ENCODE assay signal across 1 cellular context in genomic region chr9:97502222-97502983, GRCh38.
A peak's percentile ranks its signal among the peaks of the same experiment; 100 is the strongest.
TF ChIP-seq lines count a peak whose summit lies in the region.

No MANE protein-coding gene starts in this region.

TF ChIP-seq in K562, 482 proteins besides CTCF, POLR2A, EP300 and RAD21 (continues in another document):
- TF ChIP-seq STAT6 (CRISPR knock-in tag; IDR thresholded peaks at IDR 0.05) (no peak), DDX20 (tag; IDR thresholded peaks at IDR 0.05; ENCODE audit: low read depth) (no peak), PCBP1 (IDR thresholded peaks at IDR 0.05; ENCODE audit: low read depth, low read length, poor library complexity, severe bottlenecking) (peak; percentile 37), RBM34 (IDR thresholded peaks at IDR 0.05; ENCODE audit: borderline replicate concordance, insufficient read depth, low read length) (no peak), ZMIZ1 (IDR thresholded peaks at IDR 0.05; ENCODE audit: low read depth in 2 of 2, low read length in 2 of 2) (no peak), DMBX1 (CRISPR knock-in tag; IDR thresholded peaks at IDR 0.05; ENCODE audit: borderline replicate concordance) (no peak), TBP (optimal IDR thresholded peaks at IDR 0.05; ENCODE audit: low read depth, low read length) (peak; percentile 30), MIER1 (IDR thresholded peaks at IDR 0.05; ENCODE audit: low read depth) (peak; percentile 8; the same call in 1 of the 2 replicates), HSF4 (CRISPR knock-in tag; IDR thresholded peaks at IDR 0.05; ENCODE audit: borderline replicate concordance) (no peak), ZNF239 (CRISPR knock-in tag; IDR thresholded peaks at IDR 0.05) (no peak), ZBTB43 (CRISPR knock-in tag; IDR thresholded peaks at IDR 0.05) (no peak), PRMT5 (CRISPR knock-in tag; IDR thresholded peaks at IDR 0.05) (no peak), RBBP5 (IDR thresholded peaks at IDR 0.05; ENCODE audit: borderline replicate concordance, insufficient read depth, low read length, poor library complexity, severe bottlenecking) (peak; percentile 64), PHF8 (IDR thresholded peaks at IDR 0.05; ENCODE audit: borderline replicate concordance, low read length) (peak; percentile 25; the same call in 1 of the 2 replicates), KDM5B (IDR thresholded peaks at IDR 0.05; ENCODE audit: insufficient replicate concordance, low read depth, low read length) (peak; percentile 27), FOXJ3 (CRISPR knock-in tag; IDR thresholded peaks at IDR 0.05) (no peak), GABPB2 (CRISPR knock-in tag; conservative IDR thresholded peaks at IDR 0.05) (no peak), KLF1 (tag; IDR thresholded peaks at IDR 0.05) (no peak), NRF1 (conservative IDR thresholded peaks at IDR 0.05 in 1 of 2, IDR thresholded peaks at IDR 0.05 in 1 of 2) (peak; percentile 69 to 76), ARHGAP35 (IDR thresholded peaks at IDR 0.05; ENCODE audit: partially characterized antibody) (no peak), EGR1 (conservative IDR thresholded peaks at IDR 0.05) (peak; percentile 63), IFI16 (CRISPR knock-in tag; IDR thresholded peaks at IDR 0.05) (no peak), SAFB2 (IDR thresholded peaks at IDR 0.05; ENCODE audit: borderline replicate concordance, low read depth, low read length, severe bottlenecking) (no peak), RFX1 (IDR thresholded peaks at IDR 0.05) (no peak), COPS2 (conservative IDR thresholded peaks at IDR 0.05) (no peak), SIN3A (IDR thresholded peaks at IDR 0.05; ENCODE audit: borderline replicate concordance in 2 of 2, control insufficient read depth in 1 of 2, low read depth in 2 of 2, low read length in 2 of 2) (peak in 1 of 2 experiments; percentile 21; a peak in 1 of 4 replicates), NEUROD1 (IDR thresholded peaks at IDR 0.05; ENCODE audit: borderline replicate concordance, low read depth, low read length, partially characterized antibody) (no peak), CHD1 (IDR thresholded peaks at IDR 0.05; ENCODE audit: low read length) (peak; percentile 86), ZNF445 (CRISPR knock-in tag; IDR thresholded peaks at IDR 0.05; ENCODE audit: low read depth) (no peak), MEF2A (IDR thresholded peaks at IDR 0.05; ENCODE audit: control insufficient read depth, low read depth, low read length) (peak; percentile 22; the same call in 1 of the 2 replicates), ZNF263 (CRISPR knock-in tag; IDR thresholded peaks at IDR 0.05; ENCODE audit: borderline replicate concordance) (0 out of 2 replicates have a peak, but pooled peaks have one; percentile 42), SP1 (CRISPR knock-in tag; IDR thresholded peaks at IDR 0.05) (0 out of 2 replicates have a peak, but pooled peaks have one; percentile 10), HMG20B (CRISPR knock-in tag; IDR thresholded peaks at IDR 0.05) (no peak), PRDM10 (IDR thresholded peaks at IDR 0.05; ENCODE audit: partially characterized antibody) (no peak), FOXK2 (conservative IDR thresholded peaks at IDR 0.05 in 1 of 2, IDR thresholded peaks at IDR 0.05 in 1 of 2; ENCODE audit: low read depth in 2 of 2) (no peak), NCOA1 (IDR thresholded peaks at IDR 0.05; ENCODE audit: low read depth) (no peak), KHSRP (IDR thresholded peaks at IDR 0.05) (no peak), ZKSCAN1 (IDR thresholded peaks at IDR 0.05; ENCODE audit: low read depth, low read length) (no peak), KLF16 (IDR thresholded peaks at IDR 0.05) (no peak), PHB2 (IDR thresholded peaks at IDR 0.05; ENCODE audit: low read depth) (no peak), PPARD (CRISPR knock-in tag; IDR thresholded peaks at IDR 0.05) (no peak), TFAP4 (CRISPR knock-in tag; IDR thresholded peaks at IDR 0.05; ENCODE audit: borderline replicate concordance) (peak; percentile 13; the same call in 1 of the 2 replicates), SMAD2 (IDR thresholded peaks at IDR 0.05; ENCODE audit: low read depth, low read length) (no peak), HEY1 (CRISPR knock-in tag; IDR thresholded peaks at IDR 0.05; ENCODE audit: borderline replicate concordance) (no peak), ZNF124 (CRISPR knock-in tag; IDR thresholded peaks at IDR 0.05) (0 out of 2 replicates have a peak, but pooled peaks have one; percentile 2), ELK1 (CRISPR knock-in tag; IDR thresholded peaks at IDR 0.05) (no peak), NFIC (IDR thresholded peaks at IDR 0.05) (no peak), RHOXF2B (CRISPR knock-in tag; conservative IDR thresholded peaks at IDR 0.05) (no peak), SAFB (IDR thresholded peaks at IDR 0.05; ENCODE audit: borderline replicate concordance, low read depth, low read length) (peak; percentile 29; the same call in 1 of the 2 replicates), STAG1 (CRISPR knock-in tag; IDR thresholded peaks at IDR 0.05; ENCODE audit: borderline replicate concordance) (0 out of 2 replicates have a peak, but pooled peaks have one; percentile 37), ZNF785 (CRISPR knock-in tag; IDR thresholded peaks at IDR 0.05) (no peak), ZFX (CRISPR knock-in tag; IDR thresholded peaks at IDR 0.05) (peak; percentile 57; the same call in 1 of the 2 replicates), TCFL5 (CRISPR knock-in tag; conservative IDR thresholded peaks at IDR 0.05) (no peak), SAP30 (IDR thresholded peaks at IDR 0.05; ENCODE audit: borderline replicate concordance, insufficient read depth, low read depth, low read length, poor library complexity, severe bottlenecking) (no peak), CTCFL (IDR thresholded peaks at IDR 0.05; ENCODE audit: borderline replicate concordance, insufficient read depth, low read depth, low read length, poor library complexity, severe bottlenecking) (no peak), ZBTB8A (IDR thresholded peaks at IDR 0.05; ENCODE audit: partially characterized antibody) (no peak), POLR2G (IDR thresholded peaks at IDR 0.05; ENCODE audit: low read depth, low read length) (peak; percentile 28)
